14 cellular contexts compared by ENCODE assay signal in the genomic region with DNA sequence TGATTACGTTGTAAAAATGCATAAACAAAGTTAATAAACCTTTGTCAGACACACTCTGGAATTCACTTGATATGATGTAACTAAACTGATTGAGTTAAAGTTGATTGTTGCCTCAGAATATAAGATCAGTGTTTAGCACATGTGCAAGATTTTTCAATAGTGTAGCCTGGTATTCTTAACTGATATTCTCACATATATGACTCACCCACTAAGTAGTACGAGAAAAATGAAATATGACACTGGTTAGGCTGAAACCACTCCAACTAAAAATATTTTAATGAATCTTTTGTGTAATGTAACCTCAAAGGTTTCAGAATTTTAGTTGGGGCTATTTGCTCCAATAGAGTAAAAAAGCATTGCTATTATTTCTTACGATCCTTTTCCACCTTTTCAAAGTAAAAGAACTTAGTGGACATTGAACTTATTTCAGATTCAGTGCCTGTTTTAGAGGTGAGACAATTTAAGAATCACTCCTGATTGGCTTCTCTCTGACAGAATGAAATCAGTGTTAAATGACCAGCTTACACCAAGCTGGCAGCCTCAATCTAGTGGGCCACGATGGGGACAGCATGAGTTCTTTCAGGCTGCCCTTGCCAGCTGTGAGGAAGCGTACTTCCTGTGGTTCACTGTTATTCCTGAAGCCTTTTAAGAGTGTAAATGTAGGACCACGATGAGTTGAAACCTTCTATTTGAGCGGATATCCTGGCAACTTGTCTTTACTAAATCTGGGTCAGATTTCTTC.
DNase-seq lines count a peak whose midpoint lies in the region; ATAC-seq, FAIRE-seq and TF ChIP-seq lines count a peak whose summit lies in the region.
"Had no signal": no experiment of that assay in that cellular context is flagged by ENCODE, and none has a peak within 500 bp of the region (broad histone marks: within the 10 kb centered on the region; RNA-seq: fewer than 3 reads in every experiment).

No MANE protein-coding gene starts in this region.

- no peak overlapping the region for H4K91ac ChIP-seq in neuronal stem cell (ENCODE audit: low read depth, low read length, poor library complexity)

- H2BK12ac ChIP-seq in neuronal stem cell (ENCODE audit: low read length), result no peak overlapping the region

- no peaks in the 10 kb centered on the region for H3K36me3 Mint-ChIP-seq in naive thymus-derived CD8-positive, alpha-beta T cell
- H3K36me3 Mint-ChIP-seq: memory B cell; stimulated activated effector memory CD8-positive, alpha-beta T cell treated with anti-CD3 and anti-CD28 coated beads, Interleukin-12 subunit alpha, Interleukin-12 subunit beta, amount 100 ng/mL, for 72 hours had no signal

- no CpG with 5 or more reads among the region's 7 CpGs for WGBS in neuronal stem cell (ENCODE audit: extremely low coverage in 2 of 2, insufficient read length in 2 of 2, insufficient replicate concordance in 1 of 2), 2 donors

- peaks cover 0 to 7% of the 10 kb centered on the region in 2 donors for H3K9me3 ChIP-seq in neuronal stem cell (replicated peaks in 1 of 2; ENCODE audit: control insufficient read depth in 2 of 2, insufficient read depth in 1 of 2, low read depth in 1 of 2, low read length in 2 of 2)

- H3K36me3 ChIP-seq in neuronal stem cell (replicated peaks in 1 of 2; ENCODE audit: control insufficient read depth in 2 of 2, insufficient read depth in 2 of 2, low read length in 2 of 2), result no peaks in the 10 kb centered on the region
- H3K36me3 ChIP-seq: Peyer's patch, spleen had no signal

- peak overlapping the region; percentile 76 for H2AFZ ChIP-seq in neuronal stem cell (ENCODE audit: low read length)

- H3K4me2 ChIP-seq in neuronal stem cell (ENCODE audit: insufficient read depth, low read length, poor library complexity, severe bottlenecking), result no peak overlapping the region

- no peak overlapping the region for H3K27ac ChIP-seq in neuronal stem cell (replicated peaks; ENCODE audit: low read length)
- H3K27ac ChIP-seq: Peyer's patch, spleen had no signal

- no peak overlapping the region for H3K23ac ChIP-seq in neuronal stem cell (ENCODE audit: low read depth, low read length, poor library complexity)

- H3K14ac ChIP-seq in neuronal stem cell (ENCODE audit: low read length), result no peak overlapping the region

- no peak for ATAC-seq in naive thymus-derived CD8-positive, alpha-beta T cell
- no peak for ATAC-seq in HG02970 (IDR thresholded peaks at IDR 0.05; ENCODE audit: low FRiP score, unreplicated experiment)
- ATAC-seq: stimulated activated effector memory CD8-positive, alpha-beta T cell treated with anti-CD3 and anti-CD28 coated beads, Interleukin-12 subunit alpha, Interleukin-12 subunit beta, amount 100 ng/mL, for 72 hours had no signal

- no peak for FAIRE-seq in H54 (lab: Jason Lieb, UNC)
- FAIRE-seq: frontal cortex had no signal

- no peaks in the 10 kb centered on the region for H3K27me3 ChIP-seq in neuronal stem cell (ENCODE audit: control insufficient read depth in 3 of 3, insufficient read depth in 3 of 3, low read depth in 1 of 3, low read length in 3 of 3)
- H3K27me3 ChIP-seq: Peyer's patch, spleen had no signal

- no peak overlapping the region for H3K9ac ChIP-seq in neuronal stem cell (ENCODE audit: low read depth, low read length, poor library complexity)

- H2BK15ac ChIP-seq in neuronal stem cell (ENCODE audit: low read length), result no peak overlapping the region

- no peak overlapping the region for H3K4ac ChIP-seq in neuronal stem cell (ENCODE audit: low read length)

- no peak overlapping the region for H2BK5ac ChIP-seq in neuronal stem cell (ENCODE audit: low read length)

- no peak overlapping the region for H2BK120ac ChIP-seq in neuronal stem cell (ENCODE audit: low read depth, low read length)

- no peak overlapping the region for H3K4me3 Mint-ChIP-seq in naive thymus-derived CD8-positive, alpha-beta T cell
- H3K4me3 Mint-ChIP-seq: memory B cell; stimulated activated effector memory CD8-positive, alpha-beta T cell treated with anti-CD3 and anti-CD28 coated beads, Interleukin-12 subunit alpha, Interleukin-12 subunit beta, amount 100 ng/mL, for 72 hours had no signal

- POLR2A ChIA-PET in naive thymus-derived CD8-positive, alpha-beta T cell (lab: Charles Lee), result no interaction called here

- TF ChIP-seq POLR2A in H54 (IDR thresholded peaks at IDR 0.05; ENCODE audit: low read depth, low read length), result no peak

- H3K4me1 Mint-ChIP-seq in naive thymus-derived CD8-positive, alpha-beta T cell, result no peaks in the 10 kb centered on the region
- H3K4me1 Mint-ChIP-seq: memory B cell; stimulated activated effector memory CD8-positive, alpha-beta T cell treated with anti-CD3 and anti-CD28 coated beads, Interleukin-12 subunit alpha, Interleukin-12 subunit beta, amount 100 ng/mL, for 72 hours had no signal

- no peak overlapping the region for H3K4me3 ChIP-seq in neuronal stem cell (ENCODE audit: low read length in 2 of 2)
- H3K4me3 ChIP-seq: Peyer's patch, spleen had no signal

- H3K27me3 Mint-ChIP-seq in naive thymus-derived CD8-positive, alpha-beta T cell, result no peaks in the 10 kb centered on the region
- H3K27me3 Mint-ChIP-seq: memory B cell had no signal

- H2AK5ac ChIP-seq in neuronal stem cell (ENCODE audit: low read depth, low read length), result no peak overlapping the region

- H3K79me1 ChIP-seq in neuronal stem cell (ENCODE audit: low read depth, low read length), result no peaks in the 10 kb centered on the region

- H3K18ac ChIP-seq in neuronal stem cell (ENCODE audit: low read length), result no peak overlapping the region

- H3K9me3 Mint-ChIP-seq in naive thymus-derived CD8-positive, alpha-beta T cell, result peaks cover 0 to 34% (median 5%) of the 10 kb centered on the region in 9 donors

- H3K27ac Mint-ChIP-seq in naive thymus-derived CD8-positive, alpha-beta T cell, result no peak overlapping the region
- H3K27ac Mint-ChIP-seq: memory B cell; stimulated activated effector memory CD8-positive, alpha-beta T cell treated with anti-CD3 and anti-CD28 coated beads, Interleukin-12 subunit alpha, Interleukin-12 subunit beta, amount 100 ng/mL, for 72 hours had no signal

- no peak overlapping the region for H4K8ac ChIP-seq in neuronal stem cell (ENCODE audit: low read depth, low read length)

- DNase-seq in H54 (ENCODE audit: insufficient read length, low spot score), result peak; percentile 12
- peak; percentile 64 for DNase-seq in NCI-H460 (ENCODE audit: extremely low read depth, low read depth)
- peak; percentile 67 for DNase-seq in dedifferentiated amniotic fluid mesenchymal stem cell (ENCODE audit: extremely low spot score)
- no peak for DNase-seq in neuronal stem cell (ENCODE audit: low spot score)
- no peak for DNase-seq in midbrain (lab: John Stamatoyannopoulos, UW)
- no peak for DNase-seq in amygdala (lab: John Stamatoyannopoulos, UW)
- DNase-seq in naive thymus-derived CD8-positive, alpha-beta T cell, result no peak
- DNase-seq: activated CD4-positive, alpha-beta T cell treated with anti-CD3 and anti-CD28 coated beads for 48 hours; Peyer's patch; spleen had no signal

- H3K4me1 ChIP-seq in neuronal stem cell (ENCODE audit: control insufficient read depth in 2 of 2, insufficient read depth in 1 of 2, low read depth in 1 of 2, low read length in 2 of 2), result peaks cover 0 to 2% of the 10 kb centered on the region in 2 donors
- H3K4me1 ChIP-seq: Peyer's patch, spleen had no signal

Comparison
In these comparisons a context has a peak if more than half of its experiments do, and no peak if none do; other contexts are left out.
1. DNase-seq: peak in H54 (single experiment), NCI-H460 (single experiment) and dedifferentiated amniotic fluid mesenchymal stem cell (single experiment); none in neuronal stem cell (single experiment), midbrain (single experiment), amygdala (0 of 56) and naive thymus-derived CD8-positive, alpha-beta T cell (0 of 10).